10 cellular contexts compared by ENCODE assay signal in the genomic region with DNA sequence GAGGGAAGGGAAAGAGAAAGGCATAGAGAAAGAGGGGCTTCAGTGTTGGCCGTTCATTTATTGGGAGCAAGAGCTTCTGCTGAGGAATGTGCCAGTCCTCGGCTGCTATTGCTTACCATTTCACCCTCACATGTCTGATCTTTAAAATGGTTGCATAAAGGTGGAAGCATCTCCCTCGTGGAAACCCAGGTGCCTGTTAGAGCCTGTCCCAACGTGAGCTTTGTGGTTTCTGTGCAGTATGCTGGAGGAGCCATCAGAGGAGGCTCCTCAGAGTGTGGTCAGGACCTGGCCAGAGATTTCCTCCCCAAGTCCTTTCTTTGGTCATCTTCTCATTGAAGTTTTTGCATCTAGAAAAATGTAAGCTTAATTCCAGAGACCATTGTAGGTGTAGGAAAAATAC.
"Had no signal": no experiment of that assay in that cellular context is flagged by ENCODE, and none has a peak within 500 bp of the region (broad histone marks: within the 10 kb centered on the region; RNA-seq: fewer than 3 reads in every experiment).

No MANE protein-coding gene starts in this region.

- H3K4me1 ChIP-seq: ascending aorta, uterus had no signal

- ATAC-seq: gastroesophageal sphincter, heart right ventricle, left lobe of liver had no signal

- H2AFZ ChIP-seq: parathyroid adenoma had no signal

- H3K27me3 ChIP-seq: ascending aorta, gastroesophageal sphincter, heart right ventricle, neutrophil, uterus had no signal

- H3K27ac ChIP-seq: ascending aorta, gastroesophageal sphincter, heart right ventricle, neutrophil, parathyroid adenoma, uterus had no signal

- H3K36me3 ChIP-seq: uterus had no signal

- H3K9me3 ChIP-seq: ascending aorta, gastroesophageal sphincter, heart right ventricle, neutrophil, uterus had no signal

- H3K79me2 ChIP-seq: parathyroid adenoma had no signal

- FAIRE-seq: islet of Langerhans had no signal

- DNase-seq: erythroblast; heart right ventricle; stimulated activated CD4-positive, alpha-beta T cell treated with anti-CD3 and anti-CD28 coated beads, Interleukin-2, amount 100 ng/mL, for 24 hours; uterus had no signal

- H3K4me3 ChIP-seq: ascending aorta, gastroesophageal sphincter, heart right ventricle, uterus had no signal

- H3K9ac ChIP-seq: parathyroid adenoma had no signal
